Comparison of ENCODE assay signal across 10 cellular contexts in the genomic region with DNA sequence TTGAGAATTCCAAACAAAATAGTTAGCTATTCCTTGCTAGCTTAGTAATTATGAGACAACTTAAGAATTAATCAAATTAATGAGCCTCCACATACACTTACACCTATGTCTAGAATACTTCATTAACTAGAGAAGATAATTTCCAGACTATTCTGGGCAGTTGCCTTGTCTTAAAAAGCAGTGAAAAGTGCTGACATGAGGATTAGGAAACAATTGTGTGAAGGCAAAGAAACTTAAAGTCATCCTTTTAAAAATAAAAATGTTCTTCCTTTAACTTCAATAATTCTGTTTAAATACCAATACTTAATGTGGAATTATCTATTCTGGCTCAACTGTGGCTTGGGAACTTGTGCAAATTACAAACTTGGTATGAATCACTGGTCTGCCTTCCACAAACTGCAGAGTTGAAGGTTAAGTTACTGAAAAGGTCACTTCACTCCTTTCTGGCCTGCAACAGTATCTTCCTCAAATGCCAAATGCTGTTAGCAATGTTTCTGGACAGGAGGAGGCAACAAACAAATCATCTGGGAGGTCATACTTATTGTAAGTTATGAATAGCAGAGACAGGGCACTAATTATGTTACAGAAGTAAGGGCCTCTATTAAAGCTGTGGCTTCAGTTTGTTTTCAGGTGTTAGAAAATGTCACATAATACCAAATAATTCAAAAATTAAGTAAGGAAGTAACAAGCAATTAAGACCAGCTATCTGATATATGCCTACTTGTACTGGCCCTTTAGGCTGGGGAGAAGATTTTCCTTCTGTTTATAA. TPM values are rescaled to one million over a fixed set of nuclear protein-coding genes. Genes with fewer than 3 reads are reported as not detected.
DNase-seq lines count a peak whose midpoint lies in the region; ATAC-seq and TF ChIP-seq lines count a peak whose summit lies in the region.
"Had no signal": no experiment of that assay in that cellular context is flagged by ENCODE, and none has a peak within 500 bp of the region (broad histone marks: within the 10 kb centered on the region; RNA-seq: fewer than 3 reads in every experiment).

No MANE protein-coding gene starts in this region.

- H3K27ac ChIP-seq in lower lobe of right lung (peak overlapping the region; percentile 2), uterus (peak overlapping the region; percentile 74 to 78), aorta (ENCODE audit: low read depth in 1 of 2, low read length in 2 of 2) (no peak overlapping the region)

- H3K36me3 Mint-ChIP-seq in activated naive CD4-positive, alpha-beta T cell treated with anti-CD3 and anti-CD28 coated beads, Interleukin-2, amount 50 U/mL, for 24 hours: peaks cover 13% of the 10 kb centered on the region
- H3K36me3 Mint-ChIP-seq in brain: peaks cover 9% of the 10 kb centered on the region
- no peaks in the 10 kb centered on the region for H3K36me3 Mint-ChIP-seq in Caco-2 (ENCODE audit: insufficient read depth, unreplicated experiment)

- H3K4me1 ChIP-seq in lower lobe of right lung (peaks cover 59% of the 10 kb centered on the region), uterus (peaks cover 5 to 10% of the 10 kb centered on the region in 2 donors), Caco-2 (peaks cover 13% of the 10 kb centered on the region; the same call in 1 of the 2 replicates), aorta (ENCODE audit: control insufficient read depth in 1 of 2, insufficient read depth in 2 of 2, low read length in 2 of 2) (peaks cover 0 to 1% of the 10 kb centered on the region in 2 donors)

- H3K9me3 ChIP-seq in lower lobe of right lung (no peaks in the 10 kb centered on the region), uterus (no peaks in the 10 kb centered on the region), Caco-2 (no peaks in the 10 kb centered on the region), aorta (ENCODE audit: control insufficient read depth, low read length) (no peaks in the 10 kb centered on the region)

- no peaks in the 10 kb centered on the region for H3K27me3 Mint-ChIP-seq in activated naive CD4-positive, alpha-beta T cell treated with anti-CD3 and anti-CD28 coated beads, Interleukin-2, amount 50 U/mL, for 24 hours
- no peaks in the 10 kb centered on the region for H3K27me3 Mint-ChIP-seq in brain
- H3K27me3 Mint-ChIP-seq in Caco-2 (ENCODE audit: insufficient read depth, unreplicated experiment): no peaks in the 10 kb centered on the region

- ATAC-seq in lower lobe of right lung (peak in 1 of 2 donors; percentile 48), HG03175 (IDR thresholded peaks at IDR 0.05; ENCODE audit: unreplicated experiment) (no peak), aorta (ENCODE audit: low FRiP score) (no peak)

- peak overlapping the region; percentile 71 for H3K27ac Mint-ChIP-seq in activated naive CD4-positive, alpha-beta T cell treated with anti-CD3 and anti-CD28 coated beads, Interleukin-2, amount 50 U/mL, for 24 hours
- peak overlapping the region in 3 of 5 experiments; percentile 36 to 84 (median 73) for H3K27ac Mint-ChIP-seq in brain
- H3K27ac Mint-ChIP-seq in Caco-2 (ENCODE audit: unreplicated experiment): no peak overlapping the region

- CTCF ChIA-PET in Caco-2 (lab: Charles Lee): interaction anchor here (0.7 kb wide), 1 partner anchor 760 kb away, joined by 4 read pairs; no protein-coding TSS in a partner anchor

- POLR2A ChIA-PET in Caco-2 (lab: Charles Lee): interaction anchor here (0.6 to 0.7 kb wide), 2 partner anchors 166 to 314 kb away, joined by 3 read pairs; no protein-coding TSS in a partner anchor

- no peaks in the 10 kb centered on the region for H3K36me3 ChIP-seq in lower lobe of right lung
- H3K36me3 ChIP-seq in uterus: no peaks in the 10 kb centered on the region
- no peaks in the 10 kb centered on the region for H3K36me3 ChIP-seq in Caco-2 (ENCODE audit: control insufficient read depth, insufficient read depth, low read length)
- H3K36me3 ChIP-seq in aorta (ENCODE audit: control insufficient read depth in 1 of 2, insufficient read depth in 2 of 2, low read length in 1 of 2): no peaks in the 10 kb centered on the region

- peaks cover 4% of the 10 kb centered on the region for H3K9me3 Mint-ChIP-seq in activated naive CD4-positive, alpha-beta T cell treated with anti-CD3 and anti-CD28 coated beads, Interleukin-2, amount 50 U/mL, for 24 hours
- H3K9me3 Mint-ChIP-seq in brain (peaks cover 0 to 8% (median 3%) of the 10 kb centered on the region in 5 experiments), Caco-2 (ENCODE audit: unreplicated experiment) (no peaks in the 10 kb centered on the region)

- no peak for DNase-seq in activated naive CD4-positive, alpha-beta T cell treated with Interleukin-2 at 50 U/mL for 16 hours
- no peak for DNase-seq in lower lobe of right lung
- no peak for DNase-seq in uterus
- DNase-seq in Caco-2: no peak
- no peak for DNase-seq in aorta
- DNase-seq: activated CD8-positive, alpha-beta memory T cell treated with anti-CD3 and anti-CD28 coated beads, Interleukin-2, amount 50 U/mL, for 48 hours; NCI-H1105 had no signal

- TF ChIP-seq POLR2A in uterus (IDR thresholded peaks at IDR 0.05): no peak

- no TSS peak for BruUV-seq in Caco-2 (replicated peaks; lab: Mats Ljungman, UMichigan)

- H3K4me1 Mint-ChIP-seq in activated naive CD4-positive, alpha-beta T cell treated with anti-CD3 and anti-CD28 coated beads, Interleukin-2, amount 50 U/mL, for 24 hours: peaks cover 85% of the 10 kb centered on the region
- H3K4me1 Mint-ChIP-seq in brain (peaks cover 54% of the 10 kb centered on the region), Caco-2 (ENCODE audit: low read depth, unreplicated experiment) (peaks cover 7% of the 10 kb centered on the region)

- H3K4me3 ChIP-seq in lower lobe of right lung (no peak overlapping the region), uterus (no peak overlapping the region), Caco-2 (ENCODE audit: low read depth, low read length) (no peak overlapping the region), aorta (ENCODE audit: low read length in 2 of 2) (no peak overlapping the region)

- intact Hi-C loops in lower lobe of right lung (cut with DNase I): no loop called here
- intact Hi-C loops in uterus (cut with DNase I; ENCODE audit: low total_unique reads): no loop called here
- intact Hi-C loops in Caco-2 (cut with micrococcal nuclease; ENCODE audit: unreplicated experiment): no loop called here
- intact Hi-C loops in aorta (cut with DNase I): no loop called here

- TF ChIP-seq CTCF in brain (conservative IDR thresholded peaks at IDR 0.05): no peak
- TF ChIP-seq CTCF in lower lobe of right lung (IDR thresholded peaks at IDR 0.05): no peak
- no peak for TF ChIP-seq CTCF in uterus (IDR thresholded peaks at IDR 0.05)
- no peak for TF ChIP-seq CTCF in Caco-2 (IDR thresholded peaks at IDR 0.05; ENCODE audit: insufficient read depth in 1 of 2, low read depth in 1 of 2, low read length in 1 of 2, severe bottlenecking in 1 of 2, unreplicated experiment in 1 of 2)

- H3K27me3 ChIP-seq in lower lobe of right lung (ENCODE audit: low read depth): no peaks in the 10 kb centered on the region
- H3K27me3 ChIP-seq in uterus: no peaks in the 10 kb centered on the region
- H3K27me3 ChIP-seq in Caco-2 (replicated peaks; ENCODE audit: control insufficient read depth, insufficient read depth, low read length): no peaks in the 10 kb centered on the region
- no peaks in the 10 kb centered on the region for H3K27me3 ChIP-seq in aorta (ENCODE audit: control insufficient read depth in 1 of 2, insufficient read depth in 2 of 2, low read length in 1 of 2)

- peak overlapping the region; percentile 49 for H3K4me3 Mint-ChIP-seq in activated naive CD4-positive, alpha-beta T cell treated with anti-CD3 and anti-CD28 coated beads, Interleukin-2, amount 50 U/mL, for 24 hours
- H3K4me3 Mint-ChIP-seq in brain (no peak overlapping the region), Caco-2 (ENCODE audit: unreplicated experiment) (no peak overlapping the region)

RNA-seq across cellular contexts. Expression of a gene that starts 19.2 kb away (rescaled TPM):
- polyA plus RNA-seq in brain (ENCODE audit: insufficient read depth, low read depth, low replicate concordance) (4.3 TPM), aorta (1 to 10 TPM; 8.5 to 9.5 TPM)
- total RNA-seq in lower lobe of right lung (23.6 TPM), uterus (10 to 100 TPM in 3 of 4 donors, 1 to 10 TPM in 1; 3.6 to 34.1 (median 21.1) TPM), Caco-2 (2022) (18.2 and 19.0 TPM in 2 replicates), aorta (10 to 100 TPM; 17.1 to 21.8 TPM)

RNA-seq across cellular contexts. Expression of a gene that starts 50.0 kb away (rescaled TPM):
- polyA plus RNA-seq in brain (ENCODE audit: insufficient read depth, low read depth, low replicate concordance) (27.9 TPM), aorta (10 to 100 TPM; 21.0 to 47.1 TPM)
- total RNA-seq in lower lobe of right lung (40.1 TPM), uterus (10 to 100 TPM; 40.0 to 61.8 (median 49.9) TPM), Caco-2 (2022) (13.6 and 13.8 TPM in 2 replicates), aorta (10 to 100 TPM; 19.3 to 40.3 TPM)

Comparison
In these comparisons a context has a peak if more than half of its experiments do, and no peak if none do; other contexts are left out.
1. H3K27ac ChIP-seq: peak in lower lobe of right lung (single experiment) and uterus (2 of 2); none in aorta (0 of 2).